Comparison of ENCODE assay signal across 12 cellular contexts in genomic region chr10:103789771-103790201, GRCh38.
DNase-seq lines count a peak whose midpoint lies in the region; TF ChIP-seq lines count a peak whose summit lies in the region.
"Had no signal": no experiment of that assay in that cellular context is flagged by ENCODE, and none has a peak within 500 bp of the region (broad histone marks: within the 10 kb centered on the region; RNA-seq: fewer than 3 reads in every experiment).

No MANE protein-coding gene starts in this region.

- no peaks in the 10 kb centered on the region for H3K9me3 Mint-ChIP-seq in activated naive CD4-positive, alpha-beta T cell treated with anti-CD3 and anti-CD28 coated beads for 36 hours
- H3K9me3 Mint-ChIP-seq in activated T-helper 1 cell treated with anti-CD3 and anti-CD28 coated beads, Interleukin-12 subunit alpha, Interleukin-12 subunit beta, Interleukin-2, Interleukin-4 antibody, amounts not matched to agents 30 ng/mL and 10 ng/mL and 1 ng/mL, durations not matched to agents 14 hours and 24 hours and 36 hours: no peaks in the 10 kb centered on the region
- H3K9me3 Mint-ChIP-seq: activated B cell treated with CpG ODN at 0.5 μM for 24 hours had no signal

- H3K9me3 ChIP-seq in esophagus (ENCODE audit: control insufficient read depth in 2 of 2, insufficient read depth in 1 of 2, low read depth in 1 of 2, low read length in 1 of 2) (no peaks in the 10 kb centered on the region), stomach (no peaks in the 10 kb centered on the region), ovary (no peaks in the 10 kb centered on the region)
- H3K9me3 ChIP-seq: uterus had no signal

- no peak overlapping the region for H3K27ac Mint-ChIP-seq in activated naive CD4-positive, alpha-beta T cell treated with anti-CD3 and anti-CD28 coated beads for 36 hours
- no peak overlapping the region for H3K27ac Mint-ChIP-seq in activated T-helper 1 cell treated with anti-CD3 and anti-CD28 coated beads, Interleukin-12 subunit alpha, Interleukin-12 subunit beta, Interleukin-2, Interleukin-4 antibody, amounts not matched to agents 30 ng/mL and 10 ng/mL and 1 ng/mL, durations not matched to agents 14 hours and 24 hours and 36 hours
- H3K27ac Mint-ChIP-seq: activated B cell treated with CpG ODN at 0.5 μM for 24 hours had no signal

- no peak for TF ChIP-seq CTCF in stomach (IDR thresholded peaks at IDR 0.05)
- TF ChIP-seq CTCF in ovary (IDR thresholded peaks at IDR 0.05): no peak

- intact Hi-C loops in activated naive CD4-positive, alpha-beta T cell treated with anti-CD3 and anti-CD28 coated beads for 36 hours (cut with micrococcal nuclease): no loop called here
- intact Hi-C loops in stomach (cut with DNase I; ENCODE audit: low total_unique reads) (no loop called here), posterior vena cava (cut with DNase I) (no loop called here), ovary (cut with DNase I) (no loop called here)
- intact Hi-C loops in activated T-helper 1 cell treated with anti-CD3 and anti-CD28 coated beads, Interleukin-12 subunit alpha, Interleukin-12 subunit beta, Interleukin-2, Interleukin-4 antibody, amounts not matched to agents 30 ng/mL and 10 ng/mL and 1 ng/mL, durations not matched to agents 14 hours and 24 hours and 36 hours (cut with micrococcal nuclease): no loop called here

- H3K4me1 ChIP-seq in esophagus (ENCODE audit: control insufficient read depth in 2 of 2, insufficient read depth in 2 of 2, low read length in 1 of 2): peaks cover 0 to 33% of the 10 kb centered on the region in 2 donors
- H3K4me1 ChIP-seq in stomach: peaks cover 38 to 82% (median 71%) of the 10 kb centered on the region in 4 donors
- H3K4me1 ChIP-seq in ovary (ENCODE audit: insufficient read depth): no peaks in the 10 kb centered on the region
- H3K4me1 ChIP-seq: uterus had no signal

- no peak for TF ChIP-seq POLR2A in stomach (IDR thresholded peaks at IDR 0.05)
- no peak for TF ChIP-seq POLR2A in ovary (IDR thresholded peaks at IDR 0.05)

- H3K4me1 Mint-ChIP-seq in activated naive CD4-positive, alpha-beta T cell treated with anti-CD3 and anti-CD28 coated beads for 36 hours (ENCODE audit: low read depth): peaks cover 8% of the 10 kb centered on the region
- H3K4me1 Mint-ChIP-seq in activated T-helper 1 cell treated with anti-CD3 and anti-CD28 coated beads, Interleukin-12 subunit alpha, Interleukin-12 subunit beta, Interleukin-2, Interleukin-4 antibody, amounts not matched to agents 30 ng/mL and 10 ng/mL and 1 ng/mL, durations not matched to agents 14 hours and 24 hours and 36 hours (ENCODE audit: low read depth): peaks cover 12% of the 10 kb centered on the region
- H3K4me1 Mint-ChIP-seq: activated B cell treated with CpG ODN at 0.5 μM for 24 hours, naive B cell had no signal

- H3K27me3 ChIP-seq in esophagus (ENCODE audit: control insufficient read depth in 1 of 2, insufficient read depth in 2 of 2, low read length in 2 of 2) (no peaks in the 10 kb centered on the region), stomach (no peaks in the 10 kb centered on the region), ovary (no peaks in the 10 kb centered on the region)
- H3K27me3 ChIP-seq: cardiac muscle cell, uterus had no signal

- H3K27me3 Mint-ChIP-seq in activated naive CD4-positive, alpha-beta T cell treated with anti-CD3 and anti-CD28 coated beads for 36 hours (ENCODE audit: low read depth): no peaks in the 10 kb centered on the region
- H3K27me3 Mint-ChIP-seq in activated T-helper 1 cell treated with anti-CD3 and anti-CD28 coated beads, Interleukin-12 subunit alpha, Interleukin-12 subunit beta, Interleukin-2, Interleukin-4 antibody, amounts not matched to agents 30 ng/mL and 10 ng/mL and 1 ng/mL, durations not matched to agents 14 hours and 24 hours and 36 hours (ENCODE audit: insufficient read depth): peaks cover 5% of the 10 kb centered on the region

- no peak overlapping the region for H3K4me3 Mint-ChIP-seq in activated naive CD4-positive, alpha-beta T cell treated with anti-CD3 and anti-CD28 coated beads for 36 hours
- H3K4me3 Mint-ChIP-seq in activated T-helper 1 cell treated with anti-CD3 and anti-CD28 coated beads, Interleukin-12 subunit alpha, Interleukin-12 subunit beta, Interleukin-2, Interleukin-4 antibody, amounts not matched to agents 30 ng/mL and 10 ng/mL and 1 ng/mL, durations not matched to agents 14 hours and 24 hours and 36 hours: no peak overlapping the region
- H3K4me3 Mint-ChIP-seq: activated B cell treated with CpG ODN at 0.5 μM for 24 hours, naive B cell had no signal

- H3K4me3 ChIP-seq in esophagus (ENCODE audit: low read depth in 1 of 2, low read length in 2 of 2): peak overlapping the region in 1 of 2 donors; percentile 0
- no peak overlapping the region for H3K4me3 ChIP-seq in stomach
- no peak overlapping the region for H3K4me3 ChIP-seq in ovary
- H3K4me3 ChIP-seq: cardiac muscle cell, uterus had no signal

- CTCF ChIA-PET in activated naive CD4-positive, alpha-beta T cell treated with anti-CD3 and anti-CD28 coated beads for 36 hours (lab: Charles Lee): interaction anchor here (0.7 to 2.0 kb wide), 7 partner anchors 25 to 103 kb away, joined by 3 to 6 read pairs (median 4); partner anchors contain the start of gene SH3PXD2A

- peak; percentile 27 for DNase-seq in activated naive CD4-positive, alpha-beta T cell treated with anti-CD3 and anti-CD28 coated beads for 36 hours
- no peak for DNase-seq in activated naive CD4-positive, alpha-beta T cell treated with Interleukin-2 at 50 U/mL for 16 hours
- peak; percentile 41 to 63 for DNase-seq in NOMO-1 (lab: John Stamatoyannopoulos, UW; ENCODE audit: unreplicated experiment in 2 of 2)
- peak; percentile 81 for DNase-seq in stomach
- DNase-seq in posterior vena cava (ENCODE audit: low spot score): no peak
- DNase-seq in activated T-helper 1 cell treated with anti-CD3 and anti-CD28 coated beads, Interleukin-12 subunit alpha, Interleukin-12 subunit beta, Interleukin-2, Interleukin-4 antibody, amounts not matched to agents 30 ng/mL and 10 ng/mL and 1 ng/mL, durations not matched to agents 14 hours and 24 hours and 36 hours (ENCODE audit: low spot score): no peak
- DNase-seq in ovary: no peak
- DNase-seq: activated B cell treated with CpG ODN at 0.5 μM for 24 hours, naive B cell, uterus had no signal

- H3K27ac ChIP-seq in esophagus (ENCODE audit: low read depth in 2 of 2, low read length in 1 of 2): peak overlapping the region; percentile 91 to 98
- peak overlapping the region; percentile 1 to 63 (median 52) for H3K27ac ChIP-seq in stomach
- H3K27ac ChIP-seq in ovary: no peak overlapping the region
- H3K27ac ChIP-seq: cardiac muscle cell, uterus had no signal

- 46 to 54% methylated on average over 7 of the region's 7 CpGs for WGBS in esophagus, 2 donors
- 42 to 52% (median 47%) methylated on average over 7 of the region's 7 CpGs for WGBS in stomach, 5 donors
- WGBS in ovary, 3 donors: 84 to 87% (median 85%) methylated on average over 7 of the region's 7 CpGs

- no peaks in the 10 kb centered on the region for H3K36me3 Mint-ChIP-seq in activated naive CD4-positive, alpha-beta T cell treated with anti-CD3 and anti-CD28 coated beads for 36 hours (ENCODE audit: low read depth)
- no peaks in the 10 kb centered on the region for H3K36me3 Mint-ChIP-seq in activated T-helper 1 cell treated with anti-CD3 and anti-CD28 coated beads, Interleukin-12 subunit alpha, Interleukin-12 subunit beta, Interleukin-2, Interleukin-4 antibody, amounts not matched to agents 30 ng/mL and 10 ng/mL and 1 ng/mL, durations not matched to agents 14 hours and 24 hours and 36 hours (ENCODE audit: low read depth)
- H3K36me3 Mint-ChIP-seq: naive B cell had no signal

- H3K36me3 ChIP-seq in esophagus (ENCODE audit: control insufficient read depth in 2 of 2, insufficient read depth in 2 of 2, low read length in 1 of 2): no peaks in the 10 kb centered on the region
- H3K36me3 ChIP-seq in stomach: no peaks in the 10 kb centered on the region
- no peaks in the 10 kb centered on the region for H3K36me3 ChIP-seq in ovary
- H3K36me3 ChIP-seq: cardiac muscle cell, uterus had no signal

- TF ChIP-seq EP300 in stomach (IDR thresholded peaks at IDR 0.05) (no peak), ovary (IDR thresholded peaks at IDR 0.05) (no peak)

Comparison
In these comparisons a context has a peak if more than half of its experiments do, and no peak if none do; other contexts are left out.
1. DNase-seq: peak in activated naive CD4-positive, alpha-beta T cell treated with anti-CD3 and anti-CD28 coated beads for 36 hours (single experiment), NOMO-1 (2 of 2) and stomach (single experiment); none in activated naive CD4-positive, alpha-beta T cell treated with Interleukin-2 at 50 U/mL for 16 hours (single experiment), posterior vena cava (single experiment), activated T-helper 1 cell treated with anti-CD3 and anti-CD28 coated beads, Interleukin-12 subunit alpha, Interleukin-12 subunit beta, Interleukin-2, Interleukin-4 antibody, amounts not matched to agents 30 ng/mL and 10 ng/mL and 1 ng/mL, durations not matched to agents 14 hours and 24 hours and 36 hours (single experiment) and ovary (0 of 5).
2. H3K27ac ChIP-seq: peak in esophagus (2 of 2) and stomach (5 of 5); none in ovary (0 of 2).